Comparison of ENCODE assay signal across 8 cellular contexts in genomic region chr5:173764321-173765029, GRCh38.
A peak's percentile ranks its signal among the peaks of the same experiment; 100 is the strongest.
DNase-seq lines count a peak whose midpoint lies in the region; ATAC-seq and TF ChIP-seq lines count a peak whose summit lies in the region.

No MANE protein-coding gene starts in this region.

- H3K27ac ChIP-seq in ACC112 (ENCODE audit: low read depth, low read length): peak overlapping the region; percentile 77
- H3K27ac ChIP-seq in iPS-20b (ENCODE audit: low read length): no peak overlapping the region
- H3K27ac ChIP-seq in stomach: peak overlapping the region in 4 of 5 donors; percentile 64 to 80 (median 70)

- no peaks in the 10 kb centered on the region for H3K36me3 Mint-ChIP-seq in effector memory CD8-positive, alpha-beta T cell (ENCODE audit: insufficient read depth)

- H3K4me1 ChIP-seq in ACC112 (ENCODE audit: control insufficient read depth, insufficient read depth, low read length, unreplicated experiment): peaks cover 22% of the 10 kb centered on the region
- H3K4me1 ChIP-seq in iPS-20b (ENCODE audit: insufficient read depth, low read length): peaks cover 8% of the 10 kb centered on the region
- H3K4me1 ChIP-seq in stomach: peaks cover 10 to 38% (median 24%) of the 10 kb centered on the region in 4 donors

- no peak overlapping the region for H3K4me3 Mint-ChIP-seq in effector memory CD8-positive, alpha-beta T cell

- H3K9me3 Mint-ChIP-seq in effector memory CD8-positive, alpha-beta T cell: no peaks in the 10 kb centered on the region

- 45 to 58% (median 55%) methylated on average over 12 to 14 of the region's 14 CpGs for WGBS in stomach, 5 donors

- no peaks in the 10 kb centered on the region for H3K36me3 ChIP-seq in ACC112 (ENCODE audit: insufficient read depth, low read length)
- H3K36me3 ChIP-seq in iPS-20b (ENCODE audit: insufficient read depth, low read depth, low read length): no peaks in the 10 kb centered on the region
- H3K36me3 ChIP-seq in stomach: no peaks in the 10 kb centered on the region

- no peak for TF ChIP-seq POLR2A in stomach (IDR thresholded peaks at IDR 0.05)

- no peak overlapping the region for H2AFZ ChIP-seq in ACC112 (ENCODE audit: low read length, unreplicated experiment)

- no peak for TF ChIP-seq EP300 in stomach (IDR thresholded peaks at IDR 0.05)

- H3K9me3 ChIP-seq in iPS-20b (ENCODE audit: insufficient read depth, low read depth, low read length): no peaks in the 10 kb centered on the region
- no peaks in the 10 kb centered on the region for H3K9me3 ChIP-seq in stomach

- intact Hi-C loops in stomach (cut with DNase I; ENCODE audit: low total_unique reads): no loop called here

- ATAC-seq in GM21825 (IDR thresholded peaks at IDR 0.05; ENCODE audit: unreplicated experiment): no peak
- no peak for ATAC-seq in effector memory CD8-positive, alpha-beta T cell (replicated peaks)

- peak overlapping the region; percentile 59; the same call in 1 of the 2 replicates for H3K9ac ChIP-seq in iPS-20b (ENCODE audit: low read depth, low read length)

- H3K4me1 Mint-ChIP-seq in effector memory CD8-positive, alpha-beta T cell (ENCODE audit: low read depth in 2 of 2): no peaks in the 10 kb centered on the region

- in situ Hi-C loops in astrocyte of the cerebellum (cut with HindIII; ENCODE audit: low sequenced_read_pairs): no loop called here

- H3K4me3 ChIP-seq in ACC112 (ENCODE audit: low read depth, low read length) (no peak overlapping the region), astrocyte of the cerebellum (ENCODE audit: low read depth, low read length) (no peak overlapping the region), iPS-20b (ENCODE audit: low read length) (no peak overlapping the region), stomach (no peak overlapping the region)

- DNase-seq in HuH-7 (ENCODE audit: low spot score) (peak; percentile 35), astrocyte of the cerebellum (ENCODE audit: low read depth) (peak; percentile 82), stomach (peak; percentile 84), NCI-H2081 (lab: John Stamatoyannopoulos, UW) (no peak)
- no peak for DNase-seq in effector memory CD8-positive, alpha-beta T cell

- H3K27me3 ChIP-seq in ACC112 (ENCODE audit: insufficient read depth, low read length) (no peaks in the 10 kb centered on the region), iPS-20b (ENCODE audit: insufficient read depth, low read length) (no peaks in the 10 kb centered on the region), stomach (no peaks in the 10 kb centered on the region)

- peaks cover 27 to 41% of the 10 kb centered on the region in 2 donors for H3K27me3 Mint-ChIP-seq in effector memory CD8-positive, alpha-beta T cell

- no peak overlapping the region for H3K27ac Mint-ChIP-seq in effector memory CD8-positive, alpha-beta T cell

- TF ChIP-seq CTCF in astrocyte of the cerebellum (IDR thresholded peaks at IDR 0.05; ENCODE audit: low read depth, low read length, missing control alignments): no peak
- TF ChIP-seq CTCF in stomach (IDR thresholded peaks at IDR 0.05): no peak

- no peaks in the 10 kb centered on the region for H3K79me2 ChIP-seq in ACC112 (ENCODE audit: control insufficient read depth, insufficient read depth, low read length, unreplicated experiment)

Comparison
In these comparisons a context has a peak if more than half of its experiments do, and no peak if none do; other contexts are left out.
1. DNase-seq: peak in HuH-7 (single experiment), astrocyte of the cerebellum (single experiment) and stomach (single experiment); none in NCI-H2081 (0 of 2) and effector memory CD8-positive, alpha-beta T cell (0 of 3).